Comparison of ENCODE assay signal across 8 cellular contexts in genomic region chr2:152611458-152612231, GRCh38.
DNase-seq lines count a peak whose midpoint lies in the region; ATAC-seq and TF ChIP-seq lines count a peak whose summit lies in the region.

No MANE protein-coding gene starts in this region.

- H3F3A ChIP-seq in DOHH2 (ENCODE audit: control insufficient read depth, insufficient read depth): no peaks in the 10 kb centered on the region

- H3K9me3 ChIP-seq in DOHH2 (ENCODE audit: control insufficient read depth, insufficient read depth, low read length): no peaks in the 10 kb centered on the region
- H3K9me3 ChIP-seq in adipocyte (ENCODE audit: control insufficient read depth, low read length): no peaks in the 10 kb centered on the region
- no peaks in the 10 kb centered on the region for H3K9me3 ChIP-seq in transverse colon
- no peaks in the 10 kb centered on the region for H3K9me3 ChIP-seq in prostate gland

- H4K20me1 ChIP-seq in DOHH2 (ENCODE audit: control insufficient read depth, insufficient read depth, low read depth, low read length): no peaks in the 10 kb centered on the region

- H3K27me3 ChIP-seq in DOHH2 (ENCODE audit: control insufficient read depth, low read length) (peaks cover 5% of the 10 kb centered on the region), adipocyte (replicated peaks; ENCODE audit: control insufficient read depth, insufficient read depth, low read length) (no peaks in the 10 kb centered on the region), transverse colon (no peaks in the 10 kb centered on the region), prostate gland (replicated peaks; ENCODE audit: insufficient read depth) (no peaks in the 10 kb centered on the region)

- DNase-seq in adipocyte (ENCODE audit: low read depth): peak; percentile 87
- DNase-seq in kidney tubule cell (ENCODE audit: low spot score): peak; percentile 60
- peak; percentile 15 for DNase-seq in transverse colon
- DNase-seq in prostate gland (ENCODE audit: low spot score): no peak
- DNase-seq in stimulated activated CD4-positive, alpha-beta T cell treated with anti-CD3 and anti-CD28 coated beads, Interleukin-4, amount 100 ng/mL, for 24 hours: no peak

- intact Hi-C loops in transverse colon (cut with DNase I; ENCODE audit: low total_unique reads) (no loop called here), prostate gland (cut with DNase I) (no loop called here)

- H3K4me3 ChIP-seq in DOHH2 (ENCODE audit: low read length): peak overlapping the region; percentile 35
- H3K4me3 ChIP-seq in adipocyte (ENCODE audit: low read length): peak overlapping the region; percentile 24
- H3K4me3 ChIP-seq in transverse colon: no peak overlapping the region
- H3K4me3 ChIP-seq in prostate gland: no peak overlapping the region

- H3K4me2 ChIP-seq in DOHH2 (ENCODE audit: low read length): peak overlapping the region; percentile 56

- 50 to 52% methylated on average over 3 to 5 of the region's 5 CpGs for WGBS in transverse colon (ENCODE audit: low coverage in 1 of 2), 2 donors
- WGBS in prostate gland: 83% methylated on average over 5 of the region's 5 CpGs

- H3K4me1 ChIP-seq in DOHH2 (ENCODE audit: control insufficient read depth, low read length) (peaks cover 23% of the 10 kb centered on the region), adipocyte (ENCODE audit: control insufficient read depth, insufficient read depth, low read length) (peaks cover 32% of the 10 kb centered on the region), transverse colon (peaks cover 0 to 13% (median 10%) of the 10 kb centered on the region in 4 donors), prostate gland (replicated peaks) (no peaks in the 10 kb centered on the region)

- H3K36me3 ChIP-seq in DOHH2 (ENCODE audit: control insufficient read depth, low read length): no peaks in the 10 kb centered on the region
- H3K36me3 ChIP-seq in adipocyte (ENCODE audit: control insufficient read depth, insufficient read depth, low read length, severe bottlenecking): peaks cover 9% of the 10 kb centered on the region
- no peaks in the 10 kb centered on the region for H3K36me3 ChIP-seq in transverse colon
- H3K36me3 ChIP-seq in prostate gland: no peaks in the 10 kb centered on the region

- ATAC-seq in GM21390 (IDR thresholded peaks at IDR 0.05; ENCODE audit: unreplicated experiment) (peak; percentile 85), HG03565 (IDR thresholded peaks at IDR 0.05; ENCODE audit: unreplicated experiment) (peak; percentile 69)

- TF ChIP-seq EP300 in transverse colon (IDR thresholded peaks at IDR 0.05; ENCODE audit: low read depth): no peak

- TF ChIP-seq POLR2A in transverse colon (IDR thresholded peaks at IDR 0.05) (no peak), prostate gland (IDR thresholded peaks at IDR 0.05) (no peak)

- no peaks in the 10 kb centered on the region for H3K9me2 ChIP-seq in DOHH2 (replicated peaks; ENCODE audit: control insufficient read depth, low read length)

- no peak for TF ChIP-seq CTCF in DOHH2 (IDR thresholded peaks at IDR 0.05; ENCODE audit: low read depth, low read length, poor library complexity, severe bottlenecking)
- no peak for TF ChIP-seq CTCF in transverse colon (IDR thresholded peaks at IDR 0.05)
- no peak for TF ChIP-seq CTCF in prostate gland (IDR thresholded peaks at IDR 0.05)

- peak overlapping the region; percentile 23 for H3K9ac ChIP-seq in adipocyte (ENCODE audit: low read length)

- H3K79me2 ChIP-seq in DOHH2 (ENCODE audit: control insufficient read depth, low read length): no peaks in the 10 kb centered on the region

- H3K27ac ChIP-seq in DOHH2 (ENCODE audit: low read depth, low read length) (no peak overlapping the region), transverse colon (peak overlapping the region; percentile 52 to 59 (median 54)), prostate gland (no peak overlapping the region)

- in situ Hi-C loops in transverse colon (cut with MboI; ENCODE audit: low pct_ligation_motif_present in 1 of 4, low pct_unique_long_range_greater_than_20kb in 1 of 4, low sequenced_read_pairs in 3 of 4): loop anchor here in 1 of 4 donors (25.0 kb wide), 1 partner anchor 274 kb away; the partner anchor contains the start of gene FMNL2

Comparison
In these comparisons a context has a peak if more than half of its experiments do, and no peak if none do; other contexts are left out.
1. H3K27ac ChIP-seq: peak in transverse colon (4 of 4); none in DOHH2 (single experiment) and prostate gland (0 of 2).
2. H3K4me3 ChIP-seq: peak in DOHH2 (single experiment) and adipocyte (single experiment); none in transverse colon (0 of 4) and prostate gland (0 of 2).
3. DNase-seq: peak in adipocyte (single experiment), kidney tubule cell (single experiment) and transverse colon (single experiment); none in prostate gland (single experiment) and stimulated activated CD4-positive, alpha-beta T cell treated with anti-CD3 and anti-CD28 coated beads, Interleukin-4, amount 100 ng/mL, for 24 hours (single experiment).